In the genomic region with DNA sequence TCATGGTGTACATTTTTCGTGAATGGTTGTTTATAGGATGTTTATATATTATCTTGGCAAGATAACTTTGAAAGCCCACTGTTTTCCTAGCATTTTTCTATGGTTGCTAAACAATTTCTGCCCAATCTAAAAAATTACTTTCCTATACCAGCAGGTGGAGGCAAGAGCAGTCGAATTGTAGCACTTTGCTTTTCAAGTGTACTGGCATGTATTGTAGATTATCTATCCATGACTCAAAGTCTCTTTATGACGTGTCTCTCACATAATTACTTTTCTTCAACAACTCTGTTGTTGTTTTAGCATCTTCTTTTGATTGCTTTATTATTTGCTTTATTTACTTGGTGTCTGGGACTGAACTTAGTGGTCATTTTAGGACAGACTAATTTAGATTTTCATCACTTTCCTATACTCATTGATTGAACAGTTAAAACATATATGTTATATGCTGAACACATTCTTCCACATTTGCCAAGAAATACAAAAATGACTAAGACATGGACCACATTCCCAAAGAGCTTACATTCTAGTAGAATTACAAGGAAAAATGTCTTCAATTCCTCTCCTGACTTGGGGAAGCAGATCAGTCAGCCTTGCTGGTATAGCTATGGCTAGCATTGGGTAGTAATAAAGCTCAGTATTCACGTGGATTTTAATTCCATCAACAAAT, we compare ENCODE assay signal across 9 cellular contexts. TPM values are rescaled to one million over a fixed set of nuclear protein-coding genes. Genes with fewer than 3 reads are reported as not detected.
A peak's percentile ranks its signal among the peaks of the same experiment; 100 is the strongest.
DNase-seq lines count a peak whose midpoint lies in the region; ATAC-seq and TF ChIP-seq lines count a peak whose summit lies in the region.
"Had no signal": no experiment of that assay in that cellular context is flagged by ENCODE, and none has a peak within 500 bp of the region (broad histone marks: within the 10 kb centered on the region; RNA-seq: fewer than 3 reads in every experiment).

No MANE protein-coding gene starts in this region.

- H3K27me3 Mint-ChIP-seq in Calu3 (ENCODE audit: unreplicated experiment): no peaks in the 10 kb centered on the region
- H3K27me3 Mint-ChIP-seq: activated naive CD8-positive, alpha-beta T cell had no signal

- peak; percentile 22 for DNase-seq in Calu3
- DNase-seq in brain microvascular endothelial cell: peak; percentile 61
- no peak for DNase-seq in lung (ENCODE audit: low spot score)
- DNase-seq in NCI-H1930 (lab: John Stamatoyannopoulos, UW): no peak
- DNase-seq in DMS153 (lab: John Stamatoyannopoulos, UW): no peak

- H3K9me2 ChIP-seq in OCI-LY1 (ENCODE audit: low read depth, low read length): no peaks in the 10 kb centered on the region

- H3K9me3 Mint-ChIP-seq in Calu3 (ENCODE audit: low read depth, unreplicated experiment): no peaks in the 10 kb centered on the region

- H3K79me2 ChIP-seq in OCI-LY1 (ENCODE audit: insufficient read depth, low read length): no peaks in the 10 kb centered on the region; the same call in 1 of the 2 replicates

- 0 out of 2 replicates have a peak, but pooled peaks cover 3% of the 10 kb centered on the region for H3K9me3 ChIP-seq in OCI-LY1 (ENCODE audit: low read length)
- H3K9me3 ChIP-seq in lung (ENCODE audit: control insufficient read depth in 2 of 2, insufficient read depth in 1 of 2, low read length in 1 of 2): no peaks in the 10 kb centered on the region

- WGBS in lung, 2 donors: 29 to 46% methylated on average over 4 of the region's 4 CpGs

- no peak overlapping the region for H3K4me3 Mint-ChIP-seq in Calu3 (ENCODE audit: low read depth, unreplicated experiment)
- H3K4me3 Mint-ChIP-seq: activated naive CD8-positive, alpha-beta T cell had no signal

- H4K20me1 ChIP-seq in OCI-LY1 (ENCODE audit: insufficient read depth, low read length): no peaks in the 10 kb centered on the region

- H3K27me3 ChIP-seq in OCI-LY1 (ENCODE audit: insufficient read depth, low read length): no peaks in the 10 kb centered on the region
- no peaks in the 10 kb centered on the region for H3K27me3 ChIP-seq in brain microvascular endothelial cell (replicated peaks)
- H3K27me3 ChIP-seq in lung (ENCODE audit: control insufficient read depth, insufficient read depth): no peaks in the 10 kb centered on the region

- CTCF ChIA-PET in Calu3 (lab: Charles Lee): interaction anchor here (1.3 kb wide), 1 partner anchor 432 kb away, joined by 3 read pairs; no protein-coding TSS in a partner anchor

- H3K4me1 ChIP-seq in OCI-LY1 (ENCODE audit: insufficient read depth, low read length, severe bottlenecking): peaks cover 4% of the 10 kb centered on the region
- no peaks in the 10 kb centered on the region for H3K4me1 ChIP-seq in lung (ENCODE audit: control insufficient read depth in 2 of 2, insufficient read depth in 2 of 2, low read length in 2 of 2)

- H3K36me3 Mint-ChIP-seq in Calu3 (ENCODE audit: insufficient read depth, unreplicated experiment): no peaks in the 10 kb centered on the region

- H3K27ac ChIP-seq in OCI-LY1 (ENCODE audit: low read depth, low read length, poor library complexity, severe bottlenecking) (no peak overlapping the region), brain microvascular endothelial cell (peak overlapping the region; percentile 19), lung (ENCODE audit: low read depth in 1 of 2, low read length in 1 of 2) (no peak overlapping the region)

- no TSS peak for BruUV-seq in Calu3 (replicated peaks; lab: Mats Ljungman, UMichigan)

- no peak overlapping the region for H2AFZ ChIP-seq in OCI-LY1 (ENCODE audit: low read length)

- TF ChIP-seq CTCF in Calu3 (IDR thresholded peaks at IDR 0.05; ENCODE audit: unreplicated experiment) (peak; percentile 69), OCI-LY1 (IDR thresholded peaks at IDR 0.05; ENCODE audit: low read length) (peak; percentile 81), brain microvascular endothelial cell (IDR thresholded peaks at IDR 0.05; ENCODE audit: low read depth, low read length, missing control alignments) (peak; percentile 73), lung (IDR thresholded peaks at IDR 0.05; ENCODE audit: control extremely low read depth, extremely low read depth) (peak; percentile 19)

- no peak overlapping the region for H3K9ac ChIP-seq in OCI-LY1 (ENCODE audit: low read length)

- peaks cover 26% of the 10 kb centered on the region for H3K4me1 Mint-ChIP-seq in Calu3 (ENCODE audit: low read depth, unreplicated experiment)

- 0 out of 2 replicates have a peak, but pooled peaks cover 3% of the 10 kb centered on the region for H3K36me3 ChIP-seq in OCI-LY1 (ENCODE audit: insufficient read depth, low read length)
- H3K36me3 ChIP-seq in brain microvascular endothelial cell (replicated peaks): no peaks in the 10 kb centered on the region
- no peaks in the 10 kb centered on the region for H3K36me3 ChIP-seq in lung (ENCODE audit: control insufficient read depth in 2 of 2, insufficient read depth in 2 of 2, low read length in 2 of 2)

- ATAC-seq in GM18867 (IDR thresholded peaks at IDR 0.05; ENCODE audit: unreplicated experiment): peak; percentile 87
- ATAC-seq in HG03060 (IDR thresholded peaks at IDR 0.05; ENCODE audit: low read depth, unreplicated experiment): peak; percentile 62
- peak; percentile 79 for ATAC-seq in lung (ENCODE audit: insufficient read depth, low FRiP score)

- H3F3A ChIP-seq in OCI-LY1 (ENCODE audit: insufficient read depth, low read length): no peaks in the 10 kb centered on the region

- H3K4me3 ChIP-seq in OCI-LY1 (ENCODE audit: low read depth, low read length, poor library complexity, severe bottlenecking) (no peak overlapping the region), brain microvascular endothelial cell (ENCODE audit: low read depth, low read length) (no peak overlapping the region), lung (no peak overlapping the region)

- in situ Hi-C loops in brain microvascular endothelial cell (cut with HindIII; ENCODE audit: low pct_ligation_motif_present, low sequenced_read_pairs): no loop called here

- peak overlapping the region; percentile 7 for H3K27ac Mint-ChIP-seq in Calu3 (ENCODE audit: unreplicated experiment)
- H3K27ac Mint-ChIP-seq: activated naive CD8-positive, alpha-beta T cell had no signal

- H3K4me2 ChIP-seq in OCI-LY1 (ENCODE audit: low read length): no peak overlapping the region

- intact Hi-C loops in Calu3 (cut with micrococcal nuclease; ENCODE audit: unreplicated experiment): loop anchor here (5.0 kb wide), 2 partner anchors 70 to 185 kb away; a partner anchor contains a TSS

RNA-seq across cellular contexts. Expression of a gene that starts 20.7 kb away (rescaled TPM):
- total RNA-seq in Calu3 (2022): 47.9 and 48.0 TPM in 2 replicates
- 10 to 100 TPM; 11.7 to 21.3 TPM for total RNA-seq in lung
- 10 to 100 TPM in 1 of 2 donors, 1 to 10 TPM in 1; 2.9 to 11.9 TPM for polyA plus RNA-seq in lung

RNA-seq across cellular contexts. Expression of a gene that starts 20.8 kb away (rescaled TPM):
- total RNA-seq in Calu3 (2022) (3.9 and 6.8 TPM in 2 replicates), lung (10 to 100 TPM; 10.9 to 11.1 TPM)
- polyA plus RNA-seq in lung: 1 to 10 TPM; 2.5 to 9.0 TPM

Comparison
In these comparisons a context has a peak if more than half of its experiments do, and no peak if none do; other contexts are left out.
1. DNase-seq: peak in Calu3 (single experiment) and brain microvascular endothelial cell (single experiment); none in lung (single experiment), NCI-H1930 (0 of 2) and DMS153 (single experiment).
2. CTCF ChIP-seq: peak in every context shown above with its lines; median percentile 81 in OCI-LY1; 73 in brain microvascular endothelial cell; 69 in Calu3; 19 in lung.
3. Peak in every context shown above with its lines, with median percentiles within 50 percentile points of each other: ATAC-seq.